1 cellular context compared by ENCODE assay signal in the genomic region with DNA sequence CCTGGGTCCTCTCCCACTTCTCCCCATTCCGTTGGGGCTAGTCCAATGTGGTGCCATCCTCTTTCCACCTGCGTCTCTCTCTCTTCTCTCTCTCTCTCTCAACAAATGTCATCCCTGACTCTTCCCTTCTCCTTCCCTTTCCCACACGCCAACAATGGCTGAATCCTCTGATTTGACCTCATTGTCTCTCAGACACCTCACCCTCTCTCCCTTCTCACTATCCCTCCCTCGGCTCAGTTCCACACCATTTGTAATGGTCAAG.
TF ChIP-seq lines count a peak whose summit lies in the region.

No MANE protein-coding gene starts in this region.

TF ChIP-seq in K562, 482 proteins besides CTCF, POLR2A, EP300 and RAD21:
- TF ChIP-seq ELF4 (CRISPR knock-in tag; IDR thresholded peaks at IDR 0.05) = 0 out of 2 replicates have a peak, but pooled peaks have one; percentile 35
- TF ChIP-seq NBN (IDR thresholded peaks at IDR 0.05; ENCODE audit: low read depth) = 0 out of 2 replicates have a peak, but pooled peaks have one; percentile 9
- TF ChIP-seq EHMT2 (IDR thresholded peaks at IDR 0.05) = peak; percentile 26; the same call in 1 of the 2 replicates
- TF ChIP-seq NFRKB (IDR thresholded peaks at IDR 0.05; ENCODE audit: low read depth) = 0 out of 2 replicates have a peak, but pooled peaks have one; percentile 61
- TF ChIP-seq DPF2 (IDR thresholded peaks at IDR 0.05) = 0 out of 2 replicates have a peak, but pooled peaks have one; percentile 15
- no peak for TF ChIP-seq KLF6 (CRISPR knock-in tag; IDR thresholded peaks at IDR 0.05; ENCODE audit: borderline replicate concordance)
- 0 out of 4 replicates have a peak, but pooled peaks of 1 of the 2 experiments have one; percentile 10 for TF ChIP-seq HDAC1 (IDR thresholded peaks at IDR 0.05)
- TF ChIP-seq AFF4 (CRISPR knock-in tag; IDR thresholded peaks at IDR 0.05) = no peak
- TF ChIP-seq ZNF57 (CRISPR knock-in tag; IDR thresholded peaks at IDR 0.05) = no peak
- peak; percentile 23; the same call in 1 of the 2 replicates for TF ChIP-seq NCOR1 (IDR thresholded peaks at IDR 0.05)
- 0 out of 2 replicates have a peak, but pooled peaks have one; percentile 12 for TF ChIP-seq TOE1 (IDR thresholded peaks at IDR 0.05; ENCODE audit: borderline replicate concordance)
- no peak for TF ChIP-seq TOE1 (CRISPR knock-in tag; IDR thresholded peaks at IDR 0.05; ENCODE audit: borderline replicate concordance, low read depth)
- 0 out of 2 replicates have a peak, but pooled peaks have one; percentile 48 for TF ChIP-seq SMARCE1 (IDR thresholded peaks at IDR 0.05)
- TF ChIP-seq, protein P1, sequence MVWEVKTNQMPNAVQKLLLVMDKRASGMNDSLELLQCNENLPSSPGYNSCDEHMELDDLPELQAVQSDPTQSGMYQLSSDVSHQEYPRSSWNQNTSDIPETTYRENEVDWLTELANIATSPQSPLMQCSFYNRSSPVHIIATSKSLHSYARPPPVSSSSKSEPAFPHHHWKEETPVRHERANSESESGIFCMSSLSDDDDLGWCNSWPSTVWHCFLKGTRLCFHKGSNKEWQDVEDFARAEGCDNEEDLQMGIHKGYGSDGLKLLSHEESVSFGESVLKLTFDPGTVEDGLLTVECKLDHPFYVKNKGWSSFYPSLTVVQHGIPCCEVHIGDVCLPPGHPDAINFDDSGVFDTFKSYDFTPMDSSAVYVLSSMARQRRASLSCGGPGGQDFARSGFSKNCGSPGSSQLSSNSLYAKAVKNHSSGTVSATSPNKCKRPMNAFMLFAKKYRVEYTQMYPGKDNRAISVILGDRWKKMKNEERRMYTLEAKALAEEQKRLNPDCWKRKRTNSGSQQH (CRISPR knock-in tag; IDR thresholded peaks at IDR 0.05) = peak; percentile 3; the same call in 1 of the 2 replicates
